20 cellular contexts compared by ENCODE assay signal in genomic region chr6:90462102-90462501, GRCh38.
DNase-seq lines count a peak whose midpoint lies in the region; ATAC-seq lines count a peak whose summit lies in the region.
"Had no signal": no experiment of that assay in that cellular context is flagged by ENCODE, and none has a peak within 500 bp of the region (broad histone marks: within the 10 kb centered on the region; RNA-seq: fewer than 3 reads in every experiment).

No MANE protein-coding gene starts in this region.

- peaks cover 8% of the 10 kb centered on the region for H3K36me3 Mint-ChIP-seq in activated CD4-positive, alpha-beta T cell treated with anti-CD3 and anti-CD28 coated beads, Interleukin-2, amount 10 ng/mL, durations not matched to agents 24 days and 14 days (ENCODE audit: low read depth)
- no peaks in the 10 kb centered on the region for H3K36me3 Mint-ChIP-seq in activated naive CD8-positive, alpha-beta T cell
- H3K36me3 Mint-ChIP-seq in activated naive CD8-positive, alpha-beta T cell treated with anti-CD3 and anti-CD28 coated beads for 36 hours, result peaks cover 20% of the 10 kb centered on the region
- no peaks in the 10 kb centered on the region for H3K36me3 Mint-ChIP-seq in activated naive CD8-positive, alpha-beta T cell treated with anti-CD3 and anti-CD28 coated beads, Interleukin-2, amount 50 U/mL, for 24 hours (ENCODE audit: low read depth)

- H3K9me3 ChIP-seq in HAP-1, result no peaks in the 10 kb centered on the region
- H3K9me3 ChIP-seq: Peyer's patch had no signal

- 0 out of 2 replicates have a peak, but pooled peaks cover 3% of the 10 kb centered on the region for H3K4me1 ChIP-seq in HAP-1

- no peaks in the 10 kb centered on the region for H3K27me3 ChIP-seq in HAP-1 (ENCODE audit: low read depth)
- H3K27me3 ChIP-seq: BLaER1 treated with 17β-estradiol and CSF1 and Interleukin-3, amounts not matched to agents 10 nM and 100 nM; Peyer's patch had no signal

- intact Hi-C loops in activated CD4-positive, alpha-beta T cell treated with anti-CD3 and anti-CD28 coated beads, Interleukin-2, amount 10 ng/mL, durations not matched to agents 24 days and 14 days (cut with micrococcal nuclease), result no loop called here

- H3K36me3 ChIP-seq in HAP-1 (replicated peaks), result no peaks in the 10 kb centered on the region
- H3K36me3 ChIP-seq: BLaER1 treated with 17β-estradiol and CSF1 and Interleukin-3, amounts not matched to agents 10 nM and 100 nM; Peyer's patch had no signal

- peak overlapping the region; percentile 79 for H3K27ac Mint-ChIP-seq in activated CD4-positive, alpha-beta T cell treated with anti-CD3 and anti-CD28 coated beads, Interleukin-2, amount 10 ng/mL, durations not matched to agents 24 days and 14 days
- peak overlapping the region; percentile 98 for H3K27ac Mint-ChIP-seq in activated naive CD8-positive, alpha-beta T cell
- H3K27ac Mint-ChIP-seq in activated naive CD8-positive, alpha-beta T cell treated with anti-CD3 and anti-CD28 coated beads for 36 hours, result no peak overlapping the region
- H3K27ac Mint-ChIP-seq in activated naive CD8-positive, alpha-beta T cell treated with anti-CD3 and anti-CD28 coated beads, Interleukin-2, amount 50 U/mL, for 24 hours, result peak overlapping the region; percentile 44

- H3K4me1 Mint-ChIP-seq in activated CD4-positive, alpha-beta T cell treated with anti-CD3 and anti-CD28 coated beads, Interleukin-2, amount 10 ng/mL, durations not matched to agents 24 days and 14 days, result peaks cover 85% of the 10 kb centered on the region
- H3K4me1 Mint-ChIP-seq in activated naive CD8-positive, alpha-beta T cell (ENCODE audit: low read depth), result peaks cover 93% of the 10 kb centered on the region
- peaks cover 84% of the 10 kb centered on the region for H3K4me1 Mint-ChIP-seq in activated naive CD8-positive, alpha-beta T cell treated with anti-CD3 and anti-CD28 coated beads for 36 hours
- peaks cover 99% of the 10 kb centered on the region for H3K4me1 Mint-ChIP-seq in activated naive CD8-positive, alpha-beta T cell treated with anti-CD3 and anti-CD28 coated beads, Interleukin-2, amount 50 U/mL, for 24 hours

- ATAC-seq in activated naive CD8-positive, alpha-beta T cell treated with anti-CD3 and anti-CD28 coated beads, Interleukin-2, amount 50 U/mL, for 24 hours, result no peak
- no peak for ATAC-seq in stimulated activated naive CD8-positive, alpha-beta T cell treated with anti-CD3 and anti-CD28 coated beads, Interleukin-15, Interleukin-2, amounts not matched to agents 100 U/mL and 50 U/mL, for 24 hours

- H3K4me3 ChIP-seq in HAP-1, result no peak overlapping the region
- H3K4me3 ChIP-seq: BLaER1 treated with 17β-estradiol and CSF1 and Interleukin-3, amounts not matched to agents 10 nM and 100 nM; Peyer's patch had no signal

- in situ Hi-C loops in HAP-1 (cut with MboI; ENCODE audit: low sequenced_read_pairs), result no loop called here

- H3K9me3 Mint-ChIP-seq in activated CD4-positive, alpha-beta T cell treated with anti-CD3 and anti-CD28 coated beads, Interleukin-2, amount 10 ng/mL, durations not matched to agents 24 days and 14 days, result no peaks in the 10 kb centered on the region
- H3K9me3 Mint-ChIP-seq in activated naive CD8-positive, alpha-beta T cell (ENCODE audit: low read depth), result no peaks in the 10 kb centered on the region
- H3K9me3 Mint-ChIP-seq in activated naive CD8-positive, alpha-beta T cell treated with anti-CD3 and anti-CD28 coated beads for 36 hours, result peaks cover 8% of the 10 kb centered on the region
- no peaks in the 10 kb centered on the region for H3K9me3 Mint-ChIP-seq in activated naive CD8-positive, alpha-beta T cell treated with anti-CD3 and anti-CD28 coated beads, Interleukin-2, amount 50 U/mL, for 24 hours

- DNase-seq in activated CD4-positive, alpha-beta T cell treated with anti-CD3 and anti-CD28 coated beads, Interleukin-2, amount 10 ng/mL, durations not matched to agents 24 days and 14 days, result no peak
- no peak for DNase-seq in activated CD4-positive, alpha-beta T cell treated with anti-CD3 and anti-CD28 coated beads, Interleukin-2, amount 50 U/mL, for 1 hour
- DNase-seq in activated naive CD8-positive, alpha-beta T cell treated with anti-CD3 and anti-CD28 coated beads for 36 hours, result no peak
- DNase-seq in activated naive CD8-positive, alpha-beta T cell treated with anti-CD3 and anti-CD28 coated beads, Interleukin-2, amount 50 U/mL, for 24 hours, result no peak
- no peak for DNase-seq in HAP-1 (ENCODE audit: low spot score in 2 of 2)
- no peak for DNase-seq in stimulated activated naive CD8-positive, alpha-beta T cell treated with anti-CD3 and anti-CD28 coated beads, Interleukin-15, Interleukin-2, amounts not matched to agents 100 U/mL and 50 U/mL, for 24 hours
- DNase-seq in DMS53 treated with DMSO at 0.1 percent for 48 hours (lab: John Stamatoyannopoulos, UW; ENCODE audit: unreplicated experiment), result no peak
- DNase-seq: 8988T; GDM1; NCI-H1105 treated with DMSO at 0.1 percent for 48 hours; NCI-H1694; NCI-H2081; NCI-H2171; NCI-H345; NCI-H524; NCI-H774; NK-92 treated with Interleukin-12 subunit alpha and Interleukin-12 subunit beta, amount 100 ng/mL, for 24 hours had no signal

- no peaks in the 10 kb centered on the region for H3K27me3 Mint-ChIP-seq in activated CD4-positive, alpha-beta T cell treated with anti-CD3 and anti-CD28 coated beads, Interleukin-2, amount 10 ng/mL, durations not matched to agents 24 days and 14 days
- no peaks in the 10 kb centered on the region for H3K27me3 Mint-ChIP-seq in activated naive CD8-positive, alpha-beta T cell
- no peaks in the 10 kb centered on the region for H3K27me3 Mint-ChIP-seq in activated naive CD8-positive, alpha-beta T cell treated with anti-CD3 and anti-CD28 coated beads for 36 hours
- no peaks in the 10 kb centered on the region for H3K27me3 Mint-ChIP-seq in activated naive CD8-positive, alpha-beta T cell treated with anti-CD3 and anti-CD28 coated beads, Interleukin-2, amount 50 U/mL, for 24 hours

- no peak overlapping the region for H3K4me3 Mint-ChIP-seq in activated CD4-positive, alpha-beta T cell treated with anti-CD3 and anti-CD28 coated beads, Interleukin-2, amount 10 ng/mL, durations not matched to agents 24 days and 14 days
- no peak overlapping the region for H3K4me3 Mint-ChIP-seq in activated naive CD8-positive, alpha-beta T cell
- no peak overlapping the region for H3K4me3 Mint-ChIP-seq in activated naive CD8-positive, alpha-beta T cell treated with anti-CD3 and anti-CD28 coated beads for 36 hours
- H3K4me3 Mint-ChIP-seq in activated naive CD8-positive, alpha-beta T cell treated with anti-CD3 and anti-CD28 coated beads, Interleukin-2, amount 50 U/mL, for 24 hours, result no peak overlapping the region
